ENCODE assay signal across 8 cellular contexts in genomic region chr11:61797263-61797944, GRCh38. TPM values are rescaled to one million over a fixed set of nuclear protein-coding genes. Genes with fewer than 3 reads are reported as not detected.
DNase-seq lines count a peak whose midpoint lies in the region; ATAC-seq and TF ChIP-seq lines count a peak whose summit lies in the region.

No MANE protein-coding gene starts in this region.

- H3K36me3 ChIP-seq in left lung = peaks cover 0 to 34% of the 10 kb centered on the region in 2 donors

- H3K4me3 ChIP-seq in choroid plexus epithelial cell (ENCODE audit: low read depth, low read length) (no peak overlapping the region), left lung (no peak overlapping the region)

- H3K27me3 ChIP-seq in left lung = no peaks in the 10 kb centered on the region

- H3K4me3 Mint-ChIP-seq in stimulated activated memory B cell treated with anti-CD40 and anti-IgM and Interleukin-4, amounts not matched to agents 10 μg/mL and 1 μg/mL and 100 μg/mL, for 72 hours = no peak overlapping the region

- H3K9me3 Mint-ChIP-seq in stimulated activated memory B cell treated with anti-CD40 and anti-IgM and Interleukin-4, amounts not matched to agents 10 μg/mL and 1 μg/mL and 100 μg/mL, for 72 hours = no peaks in the 10 kb centered on the region

- peak; percentile 83 for TF ChIP-seq CTCF in VCaP (conservative IDR thresholded peaks at IDR 0.05)
- peak; percentile 89 for TF ChIP-seq CTCF in choroid plexus epithelial cell (conservative IDR thresholded peaks at IDR 0.05; ENCODE audit: low read depth, low read length)
- TF ChIP-seq CTCF in left lung (IDR thresholded peaks at IDR 0.05) = peak; percentile 78 to 88

- H3K9me3 ChIP-seq in left lung = no peaks in the 10 kb centered on the region

- H3K27ac ChIP-seq in VCaP (peak overlapping the region; percentile 48), left lung (peak overlapping the region in 1 of 2 donors; percentile 28)

- ATAC-seq in Right ventricle myocardium inferior (peak; percentile 43), left lung (peak; percentile 65)
- no peak for ATAC-seq in stimulated activated memory B cell treated with anti-CD40 and anti-IgM and Interleukin-4, amounts not matched to agents 10 μg/mL and 1 μg/mL and 100 μg/mL, for 72 hours

- intact Hi-C loops in Right ventricle myocardium inferior (cut with DNase I) (loop anchor here (1.0 to 5.0 kb wide), 4 partner anchors 73 to 285 kb away; no protein-coding TSS in a partner anchor), cardiac septum (cut with DNase I) (loop anchor here (1.0 to 5.0 kb wide), 4 partner anchors 100 to 310 kb away; no protein-coding TSS in a partner anchor), left lung (cut with DNase I) (loop anchor here in 1 of 2 donors (10.0 kb wide), 1 partner anchor 157 kb away; the partner anchor contains the start of gene BEST1)

- DNase-seq in Right ventricle myocardium inferior (ENCODE audit: missing footprints) (no peak), cardiac septum (ENCODE audit: low spot score) (no peak), NCI-H2171 treated with DMSO at 0.1 percent for 48 hours (lab: John Stamatoyannopoulos, UW) (peak; percentile 68), choroid plexus epithelial cell (ENCODE audit: low read depth) (peak; percentile 95), left lung (peak in 1 of 2 donors; percentile 74)
- DNase-seq in stimulated activated CD4-positive, alpha-beta T cell treated with anti-CD3 and anti-CD28 coated beads, TNF-alpha, amount 100 ng/mL, for 48 hours (ENCODE audit: low read depth in 3 of 3) = peak; percentile 26 to 35 (median 27)

- H3K4me1 Mint-ChIP-seq in stimulated activated memory B cell treated with anti-CD40 and anti-IgM and Interleukin-4, amounts not matched to agents 10 μg/mL and 1 μg/mL and 100 μg/mL, for 72 hours = peaks cover 11% of the 10 kb centered on the region

- H3K36me3 Mint-ChIP-seq in stimulated activated memory B cell treated with anti-CD40 and anti-IgM and Interleukin-4, amounts not matched to agents 10 μg/mL and 1 μg/mL and 100 μg/mL, for 72 hours = peaks cover 26% of the 10 kb centered on the region

- no peaks in the 10 kb centered on the region for H3K27me3 Mint-ChIP-seq in stimulated activated memory B cell treated with anti-CD40 and anti-IgM and Interleukin-4, amounts not matched to agents 10 μg/mL and 1 μg/mL and 100 μg/mL, for 72 hours

- H3K4me1 ChIP-seq in left lung = peaks cover 5 to 19% of the 10 kb centered on the region in 2 donors

- no peak overlapping the region for H3K27ac Mint-ChIP-seq in stimulated activated memory B cell treated with anti-CD40 and anti-IgM and Interleukin-4, amounts not matched to agents 10 μg/mL and 1 μg/mL and 100 μg/mL, for 72 hours

RNA-seq across cellular contexts. Expression of gene FEN1, which starts 4.7 kb away (rescaled TPM):
- total RNA-seq in Right ventricle myocardium inferior = 7.0 TPM
- total RNA-seq in cardiac septum = 5.8 TPM
- total RNA-seq in left lung = 10 to 100 TPM; 13.9 to 23.1 TPM

RNA-seq across cellular contexts. Expression of gene TMEM258, which starts 5.0 kb away (rescaled TPM):
- total RNA-seq in Right ventricle myocardium inferior (130 TPM), cardiac septum (97.1 TPM), left lung (100 to 1,000 TPM; 129 to 136 TPM)

RNA-seq across cellular contexts. Expression of gene FADS1, which starts 19.4 kb away (rescaled TPM):
- total RNA-seq in Right ventricle myocardium inferior = 25.7 TPM
- total RNA-seq in cardiac septum = 34.0 TPM
- total RNA-seq in left lung = 100 to 1,000 TPM in 1 of 2 donors, 10 to 100 TPM in 1; 51.9 to 161 TPM

RNA-seq across cellular contexts. Expression of gene FADS2, which starts 30.7 kb away (rescaled TPM):
- total RNA-seq in Right ventricle myocardium inferior (35.7 TPM), cardiac septum (25.8 TPM), left lung (100 to 1,000 TPM; 153 to 295 TPM)

RNA-seq across cellular contexts. Expression of gene MYRF, which starts 45.0 kb away (rescaled TPM):
- total RNA-seq in Right ventricle myocardium inferior (0.30 TPM), cardiac septum (0.27 TPM), left lung (10 to 100 TPM; 15.4 to 17.3 TPM)

Comparison
In these comparisons a context has a peak if more than half of its experiments do, and no peak if none do; other contexts are left out.
1. DNase-seq: peak in NCI-H2171 treated with DMSO at 0.1 percent for 48 hours (single experiment), choroid plexus epithelial cell (single experiment) and stimulated activated CD4-positive, alpha-beta T cell treated with anti-CD3 and anti-CD28 coated beads, TNF-alpha, amount 100 ng/mL, for 48 hours (3 of 3); none in Right ventricle myocardium inferior (single experiment) and cardiac septum (single experiment).
2. Peak in every context shown above with its lines, with median percentiles within 50 percentile points of each other: CTCF ChIP-seq.